ENCODE assay signal across 8 cellular contexts in the genomic region with DNA sequence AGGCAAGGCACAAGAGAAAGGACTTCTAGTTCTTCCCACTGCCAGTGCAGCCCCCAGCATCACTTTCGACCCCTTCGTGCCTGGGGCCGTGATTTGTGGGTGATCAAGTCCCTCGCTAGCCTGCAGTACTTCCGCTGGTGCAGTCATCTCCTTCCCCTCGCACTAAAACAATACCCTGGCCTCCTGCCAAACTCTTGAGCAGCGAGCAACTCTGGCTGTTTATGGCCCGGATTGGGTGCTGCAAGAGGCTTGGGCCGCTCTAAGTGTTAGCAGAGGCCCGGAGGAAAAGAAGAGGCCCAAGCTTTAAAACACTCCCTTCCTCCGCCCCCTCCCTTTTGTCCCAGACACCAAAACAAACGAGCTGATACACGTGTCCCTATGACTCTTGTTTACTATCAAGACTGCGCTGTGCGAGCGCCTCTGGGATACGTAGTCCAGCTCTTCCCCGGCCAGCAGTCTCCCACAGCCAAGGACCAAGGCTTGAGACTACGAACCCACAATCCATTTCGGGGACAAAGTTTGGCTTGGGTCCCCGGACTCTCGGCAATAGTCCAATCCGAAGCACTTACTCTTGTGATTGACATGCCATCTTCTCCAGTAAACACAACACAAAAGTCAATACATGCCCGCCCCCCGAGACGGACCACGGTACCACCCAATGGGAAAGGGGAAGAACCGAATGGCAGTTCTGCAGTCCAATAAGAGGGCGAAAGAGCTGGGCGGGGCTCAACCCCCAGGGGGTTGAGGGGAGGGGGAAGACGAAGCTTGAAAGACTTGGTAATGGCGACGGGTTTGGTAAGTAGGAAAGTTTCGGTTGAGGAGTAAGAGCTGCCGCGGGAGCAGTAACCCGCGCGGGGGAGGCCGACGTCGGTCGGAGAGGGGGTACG. TPM values are rescaled to one million over a fixed set of nuclear protein-coding genes. Genes with fewer than 3 reads are reported as not detected.
DNase-seq lines count a peak whose midpoint lies in the region; ATAC-seq, FAIRE-seq and TF ChIP-seq lines count a peak whose summit lies in the region.

A gene with protein sequence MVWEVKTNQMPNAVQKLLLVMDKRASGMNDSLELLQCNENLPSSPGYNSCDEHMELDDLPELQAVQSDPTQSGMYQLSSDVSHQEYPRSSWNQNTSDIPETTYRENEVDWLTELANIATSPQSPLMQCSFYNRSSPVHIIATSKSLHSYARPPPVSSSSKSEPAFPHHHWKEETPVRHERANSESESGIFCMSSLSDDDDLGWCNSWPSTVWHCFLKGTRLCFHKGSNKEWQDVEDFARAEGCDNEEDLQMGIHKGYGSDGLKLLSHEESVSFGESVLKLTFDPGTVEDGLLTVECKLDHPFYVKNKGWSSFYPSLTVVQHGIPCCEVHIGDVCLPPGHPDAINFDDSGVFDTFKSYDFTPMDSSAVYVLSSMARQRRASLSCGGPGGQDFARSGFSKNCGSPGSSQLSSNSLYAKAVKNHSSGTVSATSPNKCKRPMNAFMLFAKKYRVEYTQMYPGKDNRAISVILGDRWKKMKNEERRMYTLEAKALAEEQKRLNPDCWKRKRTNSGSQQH (plus strand): TSS at position 771 of the 887 bp plus-strand sequence. CDS start 10,891 bp downstream, outside the sequence.

- peak within 1 kb of the TSS; percentile 99 for H3K27ac ChIP-seq in cingulate gyrus (ENCODE audit: low read depth, low read length)

- TF ChIP-seq CTCF in kidney epithelial cell (IDR thresholded peaks at IDR 0.05; ENCODE audit: insufficient read depth, low read length, poor library complexity, severe bottlenecking), result no peak

- DNase-seq in Ammon's horn (ENCODE audit: low spot score) (peak; percentile 100), GM19239 (ENCODE audit: insufficient read length, low spot score) (peak; percentile 76), NCI-H524 treated with DMSO at 0.1 percent for 48 hours (lab: John Stamatoyannopoulos, UW) (peak; percentile 99), kidney epithelial cell (ENCODE audit: low read depth) (peak; percentile 99)
- DNase-seq in activated CD4-positive, alpha-beta T cell treated with anti-CD3 and anti-CD28 coated beads for 4 hours, result peak; percentile 98
- DNase-seq in stimulated activated CD4-positive, alpha-beta T cell treated with anti-CD3 and anti-CD28 coated beads, Interleukin-15, amount 100 ng/mL, for 48 hours (ENCODE audit: low read depth in 2 of 2), result peak; percentile 96 to 97

- peak; percentile 99 for FAIRE-seq in GM19239 (lab: Jason Lieb, UNC)

- H3K27me3 ChIP-seq in kidney epithelial cell (ENCODE audit: control insufficient read depth, insufficient read depth, low read length), result no peaks in the 10 kb centered on the region

- H3K36me3 ChIP-seq in kidney epithelial cell (ENCODE audit: control insufficient read depth, insufficient read depth, low read length), result no peaks in the 10 kb centered on the region

- peak within 1 kb of the TSS; percentile 97 for H3K4me3 ChIP-seq in kidney epithelial cell (ENCODE audit: low read depth, low read length)

- ATAC-seq in HG03457 (IDR thresholded peaks at IDR 0.05; ENCODE audit: unreplicated experiment), result peak; percentile 91

RNA-seq across cellular contexts. Expression of the gene that starts here (rescaled TPM):
- 40.0 and 51.7 TPM in 2 replicates for total RNA-seq in kidney epithelial cell

Comparison
In these comparisons a context has a peak if more than half of its experiments do, and no peak if none do; other contexts are left out.
1. Peak in every context shown above with its lines: DNase-seq, ATAC-seq, H3K4me3 ChIP-seq and H3K27ac ChIP-seq.